Comparison of ENCODE assay signal across 39 cellular contexts in the genomic region with DNA sequence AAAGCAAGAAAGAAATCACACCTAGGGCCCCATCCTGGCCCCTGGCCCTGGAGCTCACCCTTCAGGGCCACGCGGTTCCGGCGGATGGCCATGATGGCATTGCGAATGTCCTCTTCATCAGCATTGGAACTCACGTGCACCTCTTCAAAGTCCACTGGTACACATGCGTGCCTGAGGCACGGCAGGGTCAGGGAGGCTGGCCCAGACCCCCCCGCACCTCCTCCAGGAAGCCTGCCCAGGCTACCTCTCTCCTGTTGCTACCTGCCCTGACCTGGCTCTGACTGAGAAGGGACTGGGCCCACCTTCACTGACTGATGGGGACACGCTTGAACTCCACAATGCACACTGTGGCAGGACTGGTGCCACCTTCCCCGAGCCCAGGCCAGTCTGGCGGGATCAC. TPM values are rescaled to one million over a fixed set of nuclear protein-coding genes. Genes with fewer than 3 reads are reported as not detected.
"Had no signal": no experiment of that assay in that cellular context is flagged by ENCODE, and none has a peak within 500 bp of the region (broad histone marks: within the 10 kb centered on the region; RNA-seq: fewer than 3 reads in every experiment).

No MANE protein-coding gene starts in this region.

- DNase-seq: activated effector memory CD4-positive, alpha-beta T cell treated with anti-CD3 and anti-CD28 coated beads, Interleukin-2, amount 50 U/mL, for 16 hours; activated effector memory CD4-positive, alpha-beta T cell treated with Interleukin-2 at 50 U/mL for 16 hours; activated gamma-delta T cell; activated gamma-delta T cell treated with Interleukin-2 at 50 U/mL for 16 hours; activated naive CD4-positive, alpha-beta T cell; activated naive CD4-positive, alpha-beta T cell treated with anti-CD3 and anti-CD28 coated beads for 36 hours; activated naive CD4-positive, alpha-beta T cell treated with anti-CD3 and anti-CD28 coated beads, Interleukin-2, amount 10 ng/mL, durations not matched to agents 7 days and 5 days; activated naive CD4-positive, alpha-beta T cell treated with anti-CD3 and anti-CD28 coated beads, Interleukin-2, amount 50 U/mL, for 16 hours; activated naive CD4-positive, alpha-beta T cell treated with Interleukin-2 at 50 U/mL for 16 hours; activated naive CD8-positive, alpha-beta T cell treated with anti-CD3 and anti-CD28 coated beads for 36 hours; activated naive CD8-positive, alpha-beta T cell treated with anti-CD3 and anti-CD28 coated beads, Interleukin-2, amount 10 ng/mL, durations not matched to agents 7 days and 5 days; activated naive CD8-positive, alpha-beta T cell treated with anti-CD3 and anti-CD28 coated beads, Interleukin-2, amount 50 U/mL, for 24 hours; activated T-cell treated with anti-CD3 and anti-CD28 coated beads, Interleukin-2, amount 50 U/mL, for 1 hour; activated T-cell treated with anti-CD3 and anti-CD28 coated beads, Interleukin-2, amount 50 U/mL, for 24 hours; activated T-cell treated with anti-CD3 and anti-CD28 coated beads, Interleukin-2, amount 50 U/mL, for 4 hours; activated T-cell treated with anti-CD3 and anti-CD28 coated beads, Interleukin-2, amount 50 U/mL, for 48 hours; activated T-cell treated with anti-CD3 and anti-CD28 coated beads, Interleukin-2, amount 50 U/mL, for 72 hours; adrenal gland; amniotic stem cell; amygdala; anterior cingulate cortex; aorta; body of pancreas; brain microvascular endothelial cell; caudate nucleus; central memory CD4-positive, alpha-beta T cell; cerebellar nuclear complex had no signal

- H3K27me3 Mint-ChIP-seq: activated naive CD4-positive, alpha-beta T cell treated with anti-CD3 and anti-CD28 coated beads, Interleukin-2, amount 10 ng/mL, durations not matched to agents 7 days and 5 days; activated naive CD4-positive, alpha-beta T cell treated with anti-CD3 and anti-CD28 coated beads, Interleukin-2, amount 50 U/mL, for 24 hours; activated naive CD8-positive, alpha-beta T cell; activated naive CD8-positive, alpha-beta T cell treated with anti-CD3 and anti-CD28 coated beads for 36 hours; activated naive CD8-positive, alpha-beta T cell treated with anti-CD3 and anti-CD28 coated beads, Interleukin-2, amount 10 ng/mL, durations not matched to agents 7 days and 5 days; activated naive CD8-positive, alpha-beta T cell treated with anti-CD3 and anti-CD28 coated beads, Interleukin-2, amount 50 U/mL, for 24 hours; activated T-helper 17 cell treated with anti-CD3 and anti-CD28 coated beads, Interleukin-2, amount 50 U/mL, for 72 hours; central memory CD8-positive, alpha-beta T cell had no signal

- H3K27ac Mint-ChIP-seq: activated naive CD4-positive, alpha-beta T cell treated with anti-CD3 and anti-CD28 coated beads for 36 hours; activated naive CD4-positive, alpha-beta T cell treated with anti-CD3 and anti-CD28 coated beads, Interleukin-2, amount 10 ng/mL, durations not matched to agents 7 days and 5 days; activated naive CD4-positive, alpha-beta T cell treated with anti-CD3 and anti-CD28 coated beads, Interleukin-2, amount 50 U/mL, for 24 hours; activated naive CD4-positive, alpha-beta T cell treated with anti-CD3 and anti-CD28 coated beads, Interleukin-2, amount 50 U/mL, for 72 hours; activated naive CD8-positive, alpha-beta T cell; activated naive CD8-positive, alpha-beta T cell treated with anti-CD3 and anti-CD28 coated beads for 36 hours; activated naive CD8-positive, alpha-beta T cell treated with anti-CD3 and anti-CD28 coated beads, Interleukin-2, amount 10 ng/mL, durations not matched to agents 7 days and 5 days; activated naive CD8-positive, alpha-beta T cell treated with anti-CD3 and anti-CD28 coated beads, Interleukin-2, amount 50 U/mL, for 24 hours; activated T-cell treated with anti-CD3 and anti-CD28 coated beads, Interleukin-2, amount 50 U/mL, for 24 hours; activated T-cell treated with anti-CD3 and anti-CD28 coated beads, Interleukin-2, amount 50 U/mL, for 72 hours; activated T-helper 1 cell treated with anti-CD3 and anti-CD28 coated beads, Interleukin-12 subunit alpha, Interleukin-12 subunit beta, Interleukin-2, Interleukin-4 antibody, amounts not matched to agents 30 ng/mL and 10 ng/mL and 1 ng/mL, durations not matched to agents 14 hours and 24 hours and 36 hours; activated T-helper 17 cell treated with anti-CD3 and anti-CD28 coated beads, Interleukin-2, amount 50 U/mL, for 72 hours; activated T-helper 2 cell treated with anti-CD3 and anti-CD28 coated beads, Interferon-gamma antibody, Interleukin-2, Interleukin-4, amounts not matched to agents 10 μg/mL and 5 μg/mL and 100 μg/mL, durations not matched to agents 14 hours and 24 hours and 36 hours had no signal

- H3K4me3 Mint-ChIP-seq: activated naive CD4-positive, alpha-beta T cell treated with anti-CD3 and anti-CD28 coated beads for 36 hours; activated naive CD4-positive, alpha-beta T cell treated with anti-CD3 and anti-CD28 coated beads, Interleukin-2, amount 10 ng/mL, durations not matched to agents 7 days and 5 days; activated naive CD4-positive, alpha-beta T cell treated with anti-CD3 and anti-CD28 coated beads, Interleukin-2, amount 50 U/mL, for 24 hours; activated naive CD8-positive, alpha-beta T cell; activated naive CD8-positive, alpha-beta T cell treated with anti-CD3 and anti-CD28 coated beads for 36 hours; activated naive CD8-positive, alpha-beta T cell treated with anti-CD3 and anti-CD28 coated beads, Interleukin-2, amount 10 ng/mL, durations not matched to agents 7 days and 5 days; activated naive CD8-positive, alpha-beta T cell treated with anti-CD3 and anti-CD28 coated beads, Interleukin-2, amount 50 U/mL, for 24 hours; activated T-cell treated with anti-CD3 and anti-CD28 coated beads, Interleukin-2, amount 50 U/mL, for 24 hours; activated T-cell treated with anti-CD3 and anti-CD28 coated beads, Interleukin-2, amount 50 U/mL, for 4 hours; activated T-cell treated with anti-CD3 and anti-CD28 coated beads, Interleukin-2, amount 50 U/mL, for 72 hours; activated T-helper 1 cell treated with anti-CD3 and anti-CD28 coated beads, Interleukin-12 subunit alpha, Interleukin-12 subunit beta, Interleukin-2, Interleukin-4 antibody, amounts not matched to agents 30 ng/mL and 10 ng/mL and 1 ng/mL, durations not matched to agents 14 hours and 24 hours and 36 hours; activated T-helper 17 cell treated with anti-CD3 and anti-CD28 coated beads, Interleukin-2, amount 50 U/mL, for 72 hours; central memory CD8-positive, alpha-beta T cell had no signal

- H3K9me3 Mint-ChIP-seq: activated naive CD4-positive, alpha-beta T cell treated with anti-CD3 and anti-CD28 coated beads for 36 hours; activated naive CD4-positive, alpha-beta T cell treated with anti-CD3 and anti-CD28 coated beads, Interleukin-2, amount 10 ng/mL, durations not matched to agents 7 days and 5 days; activated naive CD4-positive, alpha-beta T cell treated with anti-CD3 and anti-CD28 coated beads, Interleukin-2, amount 50 U/mL, for 24 hours; activated naive CD4-positive, alpha-beta T cell treated with anti-CD3 and anti-CD28 coated beads, Interleukin-2, amount 50 U/mL, for 72 hours; activated naive CD8-positive, alpha-beta T cell treated with anti-CD3 and anti-CD28 coated beads for 36 hours; activated naive CD8-positive, alpha-beta T cell treated with anti-CD3 and anti-CD28 coated beads, Interleukin-2, amount 10 ng/mL, durations not matched to agents 7 days and 5 days; activated naive CD8-positive, alpha-beta T cell treated with anti-CD3 and anti-CD28 coated beads, Interleukin-2, amount 50 U/mL, for 24 hours; activated T-cell treated with anti-CD3 and anti-CD28 coated beads, Interleukin-2, amount 50 U/mL, for 24 hours; activated T-cell treated with anti-CD3 and anti-CD28 coated beads, Interleukin-2, amount 50 U/mL, for 4 hours; activated T-cell treated with anti-CD3 and anti-CD28 coated beads, Interleukin-2, amount 50 U/mL, for 72 hours; activated T-helper 1 cell treated with anti-CD3 and anti-CD28 coated beads, Interleukin-12 subunit alpha, Interleukin-12 subunit beta, Interleukin-2, Interleukin-4 antibody, amounts not matched to agents 30 ng/mL and 10 ng/mL and 1 ng/mL, durations not matched to agents 14 hours and 24 hours and 36 hours; activated T-helper 17 cell treated with anti-CD3 and anti-CD28 coated beads, Interleukin-2, amount 50 U/mL, for 72 hours; activated T-helper 2 cell treated with anti-CD3 and anti-CD28 coated beads, Interferon-gamma antibody, Interleukin-2, Interleukin-4, amounts not matched to agents 10 μg/mL and 5 μg/mL and 100 μg/mL, durations not matched to agents 14 hours and 24 hours and 36 hours; central memory CD8-positive, alpha-beta T cell had no signal

- H3K4me1 ChIP-seq: breast epithelium had no signal

- ATAC-seq: activated naive CD4-positive, alpha-beta T cell treated with anti-CD3 and anti-CD28 coated beads, Interleukin-2, amount 50 U/mL, for 72 hours; activated naive CD8-positive, alpha-beta T cell treated with anti-CD3 and anti-CD28 coated beads, Interleukin-2, amount 50 U/mL, for 24 hours; activated T-cell treated with anti-CD3 and anti-CD28 coated beads, Interleukin-2, amount 50 U/mL, for 4 hours; activated T-cell treated with anti-CD3 and anti-CD28 coated beads, Interleukin-2, amount 50 U/mL, for 72 hours; activated T-helper 17 cell treated with anti-CD3 and anti-CD28 coated beads, Interleukin-2, amount 50 U/mL, for 72 hours; body of pancreas had no signal

- H3K27ac ChIP-seq: adrenal gland, ascending aorta, body of pancreas, brain microvascular endothelial cell, breast epithelium, cardiac muscle cell had no signal

- H3K36me3 Mint-ChIP-seq: activated naive CD4-positive, alpha-beta T cell treated with anti-CD3 and anti-CD28 coated beads, Interleukin-2, amount 50 U/mL, for 24 hours; activated naive CD8-positive, alpha-beta T cell had no signal

- H3K4me1 Mint-ChIP-seq: activated T-helper 17 cell treated with anti-CD3 and anti-CD28 coated beads, Interleukin-2, amount 50 U/mL, for 72 hours had no signal

- FAIRE-seq: astrocyte, bronchial epithelial cell had no signal

- H3K27me3 ChIP-seq: adrenal gland, ascending aorta, body of pancreas, brain microvascular endothelial cell, cardiac muscle cell had no signal

- H3K9me3 ChIP-seq: adrenal gland, ascending aorta, body of pancreas, breast epithelium had no signal

- H3K36me3 ChIP-seq: breast epithelium, cardiac muscle cell had no signal

- H3K4me3 ChIP-seq: adrenal gland, ascending aorta, body of pancreas, breast epithelium, cardiac muscle cell had no signal

RNA-seq across cellular contexts. Expression of a gene that starts 8.8 kb away (rescaled TPM):
- total RNA-seq: activated naive CD4-positive, alpha-beta T cell treated with anti-CD3 and anti-CD28 coated beads for 36 hours; activated naive CD4-positive, alpha-beta T cell treated with anti-CD3 and anti-CD28 coated beads, Interleukin-2, amount 50 U/mL, for 72 hours; activated naive CD8-positive, alpha-beta T cell treated with anti-CD3 and anti-CD28 coated beads for 36 hours; activated naive CD8-positive, alpha-beta T cell treated with anti-CD3 and anti-CD28 coated beads, Interleukin-2, amount 10 ng/mL, durations not matched to agents 7 days and 5 days; activated T-cell treated with anti-CD3 and anti-CD28 coated beads, Interleukin-2, amount 50 U/mL, for 4 hours; activated T-cell treated with anti-CD3 and anti-CD28 coated beads, Interleukin-2, amount 50 U/mL, for 72 hours; activated T-helper 1 cell treated with anti-CD3 and anti-CD28 coated beads, Interleukin-12 subunit alpha, Interleukin-12 subunit beta, Interleukin-2, Interleukin-4 antibody, amounts not matched to agents 30 ng/mL and 10 ng/mL and 1 ng/mL, durations not matched to agents 14 hours and 24 hours and 36 hours; activated T-helper 17 cell treated with anti-CD3 and anti-CD28 coated beads, Interleukin-2, amount 50 U/mL, for 72 hours; activated T-helper 2 cell treated with anti-CD3 and anti-CD28 coated beads, Interferon-gamma antibody, Interleukin-2, Interleukin-4, amounts not matched to agents 10 μg/mL and 5 μg/mL and 100 μg/mL, durations not matched to agents 14 hours and 24 hours and 36 hours; astrocyte; body of pancreas; cardiac muscle cell had no signal
